1 cellular context compared by ENCODE assay signal in the genomic region with DNA sequence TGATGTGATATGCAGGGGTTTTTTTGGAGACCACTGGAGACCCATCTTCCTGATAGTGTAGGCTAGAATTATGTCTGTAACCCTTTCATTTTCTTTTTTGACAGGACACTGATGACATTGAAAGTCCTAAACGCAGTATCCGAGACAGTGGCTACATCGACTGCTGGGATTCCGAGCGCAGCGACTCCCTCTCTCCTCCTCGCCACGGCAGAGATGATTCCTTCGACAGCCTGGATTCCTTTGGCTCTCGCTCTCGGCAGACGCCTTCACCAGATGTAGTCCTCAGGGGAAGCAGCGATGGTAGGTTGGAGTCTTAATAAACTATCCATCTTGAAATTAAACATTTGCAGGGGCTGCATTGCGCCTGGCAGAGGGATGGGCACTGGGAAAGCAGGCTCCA.
TF ChIP-seq lines count a peak whose summit lies in the region.

No MANE protein-coding gene starts in this region.

TF ChIP-seq in A549, 52 proteins besides CTCF, POLR2A, EP300 and RAD21 (continued from another document):
- TF ChIP-seq, protein P1, sequence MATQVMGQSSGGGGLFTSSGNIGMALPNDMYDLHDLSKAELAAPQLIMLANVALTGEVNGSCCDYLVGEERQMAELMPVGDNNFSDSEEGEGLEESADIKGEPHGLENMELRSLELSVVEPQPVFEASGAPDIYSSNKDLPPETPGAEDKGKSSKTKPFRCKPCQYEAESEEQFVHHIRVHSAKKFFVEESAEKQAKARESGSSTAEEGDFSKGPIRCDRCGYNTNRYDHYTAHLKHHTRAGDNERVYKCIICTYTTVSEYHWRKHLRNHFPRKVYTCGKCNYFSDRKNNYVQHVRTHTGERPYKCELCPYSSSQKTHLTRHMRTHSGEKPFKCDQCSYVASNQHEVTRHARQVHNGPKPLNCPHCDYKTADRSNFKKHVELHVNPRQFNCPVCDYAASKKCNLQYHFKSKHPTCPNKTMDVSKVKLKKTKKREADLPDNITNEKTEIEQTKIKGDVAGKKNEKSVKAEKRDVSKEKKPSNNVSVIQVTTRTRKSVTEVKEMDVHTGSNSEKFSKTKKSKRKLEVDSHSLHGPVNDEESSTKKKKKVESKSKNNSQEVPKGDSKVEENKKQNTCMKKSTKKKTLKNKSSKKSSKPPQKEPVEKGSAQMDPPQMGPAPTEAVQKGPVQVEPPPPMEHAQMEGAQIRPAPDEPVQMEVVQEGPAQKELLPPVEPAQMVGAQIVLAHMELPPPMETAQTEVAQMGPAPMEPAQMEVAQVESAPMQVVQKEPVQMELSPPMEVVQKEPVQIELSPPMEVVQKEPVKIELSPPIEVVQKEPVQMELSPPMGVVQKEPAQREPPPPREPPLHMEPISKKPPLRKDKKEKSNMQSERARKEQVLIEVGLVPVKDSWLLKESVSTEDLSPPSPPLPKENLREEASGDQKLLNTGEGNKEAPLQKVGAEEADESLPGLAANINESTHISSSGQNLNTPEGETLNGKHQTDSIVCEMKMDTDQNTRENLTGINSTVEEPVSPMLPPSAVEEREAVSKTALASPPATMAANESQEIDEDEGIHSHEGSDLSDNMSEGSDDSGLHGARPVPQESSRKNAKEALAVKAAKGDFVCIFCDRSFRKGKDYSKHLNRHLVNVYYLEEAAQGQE (IDR thresholded peaks at IDR 0.05): no peak
- TF ChIP-seq BHLHE40 (IDR thresholded peaks at IDR 0.05; ENCODE audit: low read depth, low read length): no peak
TF ChIP-seq in A549: peak in this region for 0.
